ENCODE assay signal across 1 cellular context in the genomic region with DNA sequence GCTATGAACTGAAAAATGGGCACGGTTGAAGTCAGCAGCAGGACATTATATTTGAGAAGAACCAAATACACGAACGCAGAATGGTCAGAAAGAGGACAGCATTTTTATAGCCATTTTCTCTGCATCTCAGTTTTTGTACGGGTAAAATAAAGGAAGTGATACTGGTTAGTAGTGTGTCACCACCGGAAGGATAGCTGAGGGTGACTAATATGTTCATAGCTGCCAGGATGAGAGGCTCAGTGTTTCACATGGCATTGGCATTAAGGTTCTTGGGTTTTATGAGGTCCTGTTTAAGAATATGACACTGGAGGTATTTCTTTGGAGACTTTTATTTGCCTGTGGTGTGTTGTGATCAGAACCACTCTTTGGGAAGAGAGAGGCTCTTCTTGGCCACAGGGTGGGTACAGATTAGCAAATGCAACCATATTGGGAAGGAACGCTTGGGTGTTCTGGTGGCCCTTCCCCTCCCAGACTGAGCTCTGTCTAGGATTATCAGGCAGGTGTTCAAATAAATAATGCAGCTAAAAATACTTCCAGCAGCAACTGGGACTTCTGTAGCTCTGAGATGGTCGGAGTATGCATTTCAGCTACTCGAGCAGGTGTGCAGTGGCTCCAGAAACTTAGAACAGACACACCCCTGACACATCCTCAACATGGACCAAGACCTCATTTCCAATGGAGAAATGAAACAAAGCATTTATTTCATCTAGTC.
TF ChIP-seq lines count a peak whose summit lies in the region.

No MANE protein-coding gene starts in this region.

TF ChIP-seq in SK-N-SH, 30 proteins besides CTCF, POLR2A, EP300 and RAD21 (continued from another document):
- TF ChIP-seq REST (IDR thresholded peaks at IDR 0.05; ENCODE audit: low read depth, low read length) (no peak), FOXM1 (IDR thresholded peaks at IDR 0.05; ENCODE audit: low read depth) (no peak), NFIC (IDR thresholded peaks at IDR 0.05; ENCODE audit: borderline replicate concordance) (peak; percentile 42; the same call in 1 of the 2 replicates), PBX3 (IDR thresholded peaks at IDR 0.05) (no peak), MAX (IDR thresholded peaks at IDR 0.05; ENCODE audit: low read depth) (0 out of 2 replicates have a peak, but pooled peaks have one; percentile 32)
